Comparison of ENCODE assay signal across 7 cellular contexts in genomic region chr11:122580071-122580470, GRCh38.
DNase-seq lines count a peak whose midpoint lies in the region; ATAC-seq, FAIRE-seq and TF ChIP-seq lines count a peak whose summit lies in the region.
"Not testable (repeated sequence)": the region's sequence is repeated elsewhere in the genome, so short reads cannot be mapped to it uniquely, and the experiment has no call there.

No MANE protein-coding gene starts in this region.

- not testable (repeated sequence) for H3K27me3 ChIP-seq in PC-9 (ENCODE audit: insufficient read depth, low read depth); H1 (replicated peaks in 1 of 4; ENCODE audit: control insufficient read depth in 3 of 4, extremely low read depth in 1 of 4, insufficient read depth in 3 of 4, low read length in 3 of 4); iPS-20b (ENCODE audit: insufficient read depth, low read length)

- not testable (repeated sequence) for TF ChIP-seq POLR2A in H1 (IDR thresholded peaks at IDR 0.05; ENCODE audit: control extremely low read depth in 1 of 2, low read depth in 2 of 2, low read length in 2 of 2)

- peak overlapping the region; percentile 68 for H3K4me3 Mint-ChIP-seq in activated T-helper 17 cell treated with anti-CD3 and anti-CD28 coated beads, Interleukin-2, amount 50 U/mL, for 72 hours
- H3K4me3 Mint-ChIP-seq in osteocyte (ENCODE audit: unreplicated experiment), result peak overlapping the region; percentile 73

- not testable (repeated sequence) for H3K4ac ChIP-seq in H1 (replicated peaks; ENCODE audit: insufficient read length, low read depth, low read length)

- not testable (repeated sequence) for H3K9me2 ChIP-seq in PC-9 (ENCODE audit: insufficient read depth)

- TF ChIP-seq RAD21 in H1 (IDR thresholded peaks at IDR 0.05 in 1 of 2, conservative IDR thresholded peaks at IDR 0.05 in 1 of 2; ENCODE audit: low read depth in 2 of 2, low read length in 2 of 2), result not testable (repeated sequence)

- H2BK20ac ChIP-seq in H1 (ENCODE audit: low read length), result not testable (repeated sequence)

- peak overlapping the region; percentile 37 for H2AFZ ChIP-seq in PC-9
- 0 out of 2 replicates have a peak overlapping the region, but pooled peaks have one; percentile 31 for H2AFZ ChIP-seq in H1 (ENCODE audit: low read length)

- not testable (repeated sequence) for H3K56ac ChIP-seq in H1 (replicated peaks; ENCODE audit: insufficient read length, low read depth, low read length)

- 39% methylated on average over 13 of the region's 13 CpGs; no CpG with 5 or more reads in 1 of the 2 experiments for WGBS in H1 (ENCODE audit: extremely low coverage in 1 of 2, insufficient coverage in 1 of 2, insufficient read length in 1 of 2, insufficient replicate concordance in 2 of 2, low coverage in 1 of 2, low lambda C conversion rate in 2 of 2, missing lambda C conversion rate in 1 of 2), 2 experiments

- H3K18ac ChIP-seq in H1 (ENCODE audit: extremely low read depth, low read length), result not testable (repeated sequence)

- not testable (repeated sequence) for H3K27me3 Mint-ChIP-seq in activated T-helper 17 cell treated with anti-CD3 and anti-CD28 coated beads, Interleukin-2, amount 50 U/mL, for 72 hours; osteocyte (ENCODE audit: unreplicated experiment)

- not testable (repeated sequence) for H3K36me3 Mint-ChIP-seq in activated T-helper 17 cell treated with anti-CD3 and anti-CD28 coated beads, Interleukin-2, amount 50 U/mL, for 72 hours (ENCODE audit: low read depth); osteocyte (ENCODE audit: unreplicated experiment)

- not testable (repeated sequence) for BruUV-seq in PC-9 (replicated peaks; lab: Mats Ljungman, UMichigan)

- not testable (repeated sequence) for H2BK12ac ChIP-seq in H1 (ENCODE audit: low read depth, low read length)

- POLR2A ChIA-PET in PC-9 (lab: Charles Lee; ENCODE audit: unreplicated experiment), result interaction anchor here (0.7 kb wide), 1 partner anchor 475 kb away, joined by 11 read pairs; no protein-coding TSS in a partner anchor
- POLR2A ChIA-PET in H1 (lab: Charles Lee; ENCODE audit: partially characterized antibody), result not testable (repeated sequence)

- H2BK120ac ChIP-seq in H1 (replicated peaks; ENCODE audit: low read depth, low read length), result not testable (repeated sequence)

- not testable (repeated sequence) for TF ChIP-seq EP300 in H1 (IDR thresholded peaks at IDR 0.05; ENCODE audit: borderline replicate concordance in 1 of 2, low read depth in 2 of 2, low read length in 2 of 2)

- not testable (repeated sequence) for H2BK15ac ChIP-seq in H1 (ENCODE audit: low read length)

- not testable (repeated sequence) for TF ChIP-seq CTCF in PC-9 (conservative IDR thresholded peaks at IDR 0.05); H1 (IDR thresholded peaks at IDR 0.05; ENCODE audit: control extremely low read depth in 1 of 3, insufficient read depth in 1 of 3, low read depth in 1 of 3, low read length in 3 of 3); osteocyte (IDR thresholded peaks at IDR 0.05)

- H3F3A ChIP-seq in PC-9 (ENCODE audit: insufficient read depth, low read depth), result peaks cover 18% of the 10 kb centered on the region; the same call in 1 of the 2 replicates

- not testable (repeated sequence) for H2BK5ac ChIP-seq in H1 (ENCODE audit: low read depth, low read length)

- DNase-seq in NCI-H2107 treated with DMSO at 0.1 percent for 48 hours (lab: John Stamatoyannopoulos, UW; ENCODE audit: unreplicated experiment) (peak; percentile 4), PC-9 (peak; percentile 53 to 92), H1 (ENCODE audit: low read depth in 1 of 2, low spot score in 2 of 2) (peak in 1 of 2 experiments; percentile 55)
- not testable (repeated sequence) for DNase-seq in osteocyte (ENCODE audit: extremely low spot score, unreplicated experiment)

- H4K8ac ChIP-seq in H1 (ENCODE audit: extremely low read depth, insufficient read depth, low read length), result not testable (repeated sequence)

- peak overlapping the region; percentile 74 for H3K27ac ChIP-seq in PC-9
- not testable (repeated sequence) for H3K27ac ChIP-seq in H1 (ENCODE audit: low read depth, low read length); iPS-20b (ENCODE audit: low read length)

- not testable (repeated sequence) for H3K79me1 ChIP-seq in H1 (ENCODE audit: low read depth, low read length)

- not testable (repeated sequence) for H3K23ac ChIP-seq in H1 (ENCODE audit: insufficient read length)

- not testable (repeated sequence) for H3K4me1 Mint-ChIP-seq in activated T-helper 17 cell treated with anti-CD3 and anti-CD28 coated beads, Interleukin-2, amount 50 U/mL, for 72 hours; osteocyte (ENCODE audit: unreplicated experiment)

- H3K27ac Mint-ChIP-seq in activated T-helper 17 cell treated with anti-CD3 and anti-CD28 coated beads, Interleukin-2, amount 50 U/mL, for 72 hours; osteocyte (ENCODE audit: unreplicated experiment): not testable (repeated sequence)

- H2AK5ac ChIP-seq in H1 (ENCODE audit: low read depth, low read length), result not testable (repeated sequence)

- H3K36me3 ChIP-seq in ES-I3 (ENCODE audit: insufficient read depth, low read length); PC-9 (ENCODE audit: low read depth); H1 (ENCODE audit: control insufficient read depth in 2 of 4, insufficient read depth in 4 of 4, low read length in 3 of 4); iPS-20b (ENCODE audit: insufficient read depth, low read depth, low read length): not testable (repeated sequence)

- FAIRE-seq in H1 (lab: Jason Lieb, UNC), result not testable (repeated sequence)

- not testable (repeated sequence) for H3K9me3 Mint-ChIP-seq in activated T-helper 17 cell treated with anti-CD3 and anti-CD28 coated beads, Interleukin-2, amount 50 U/mL, for 72 hours
- H3K9me3 Mint-ChIP-seq in osteocyte (ENCODE audit: unreplicated experiment), result peaks cover 10% of the 10 kb centered on the region

- not testable (repeated sequence) for H3K79me2 ChIP-seq in PC-9 (ENCODE audit: low read depth); H1 (ENCODE audit: control insufficient read depth in 1 of 2, insufficient read depth in 2 of 2, low read length in 2 of 2)

- H3K4me1 ChIP-seq in ES-I3 (ENCODE audit: insufficient read depth, low read length); H1 (replicated peaks in 1 of 4; ENCODE audit: control insufficient read depth in 3 of 4, insufficient read depth in 4 of 4, low read length in 3 of 4); iPS-20b (ENCODE audit: insufficient read depth, low read length): not testable (repeated sequence)
- H3K4me1 ChIP-seq in PC-9 (replicated peaks; ENCODE audit: insufficient read depth), result peaks cover 11% of the 10 kb centered on the region

- H3K4me3 ChIP-seq in PC-9 (peak overlapping the region; percentile 59), H1 (ENCODE audit: extremely low read depth in 1 of 4, insufficient read depth in 2 of 4, low read depth in 3 of 4, low read length in 4 of 4) (peak overlapping the region in 3 of 4 experiments; percentile 7 to 52 (median 22); a peak in 4 of 8 replicates), iPS-20b (ENCODE audit: low read length) (peak overlapping the region; percentile 13; the same call in 1 of the 2 replicates)

- H4K91ac ChIP-seq in H1 (replicated peaks; ENCODE audit: insufficient read length, low read length), result not testable (repeated sequence)

- H3K14ac ChIP-seq in H1 (ENCODE audit: insufficient read length), result not testable (repeated sequence)

- CTCF ChIA-PET in PC-9 (lab: Charles Lee) (interaction anchor here (0.7 to 0.9 kb wide), 2 partner anchors 49 to 1386 kb away, joined by 3 to 4 read pairs; no protein-coding TSS in a partner anchor), H1 (lab: Charles Lee; ENCODE audit: partially characterized antibody) (interaction anchor here (0.6 to 2.8 kb wide), 17 partner anchors 9 to 924 kb away, joined by 3 to 13 read pairs (median 6); no protein-coding TSS in a partner anchor)

- not testable (repeated sequence) for H4K20me1 ChIP-seq in PC-9 (ENCODE audit: insufficient read depth); H1 (replicated peaks in 1 of 2; ENCODE audit: control insufficient read depth in 1 of 2, insufficient read depth in 2 of 2, low read length in 2 of 2)

- H3K23me2 ChIP-seq in H1 (ENCODE audit: low read depth, low read length), result not testable (repeated sequence)

- not testable (repeated sequence) for ATAC-seq in activated T-helper 17 cell treated with anti-CD3 and anti-CD28 coated beads, Interleukin-2, amount 50 U/mL, for 72 hours (replicated peaks)

- peak overlapping the region; percentile 36; the same call in 1 of the 2 replicates for H3K9ac ChIP-seq in ES-I3 (ENCODE audit: low read depth, low read length)
- not testable (repeated sequence) for H3K9ac ChIP-seq in H1 (replicated peaks in 1 of 4; ENCODE audit: extremely low read depth in 1 of 4, low read depth in 3 of 4, low read length in 3 of 4); iPS-20b (ENCODE audit: low read depth, low read length)

- H3K4me2 ChIP-seq in PC-9 (peak overlapping the region; percentile 78), H1 (ENCODE audit: insufficient read depth in 1 of 2, low read depth in 2 of 2, low read length in 2 of 2) (peak overlapping the region; percentile 4 to 73; a peak in 3 of 4 replicates)

- intact Hi-C loops in PC-9 (cut with micrococcal nuclease; ENCODE audit: unreplicated experiment), result loop anchor here (1.0 to 2.0 kb wide), 4 partner anchors 53 to 443 kb away; no protein-coding TSS in a partner anchor

- not testable (repeated sequence) for H4K5ac ChIP-seq in H1 (ENCODE audit: insufficient read length, low read depth, low read length)

- not testable (repeated sequence) for H3K9me3 ChIP-seq in ES-I3 (ENCODE audit: control insufficient read depth, insufficient read depth, low read length); PC-9 (ENCODE audit: insufficient read depth, low read depth); iPS-20b (ENCODE audit: insufficient read depth, low read depth, low read length)
- H3K9me3 ChIP-seq in H1 (ENCODE audit: insufficient read depth in 2 of 2, low read depth in 1 of 2, low read length in 1 of 2), result peaks cover 8 to 12% of the 10 kb centered on the region in 2 experiments

TF ChIP-seq in H1, 55 proteins besides CTCF, POLR2A, EP300 and RAD21:
- TF ChIP-seq, protein P1, sequence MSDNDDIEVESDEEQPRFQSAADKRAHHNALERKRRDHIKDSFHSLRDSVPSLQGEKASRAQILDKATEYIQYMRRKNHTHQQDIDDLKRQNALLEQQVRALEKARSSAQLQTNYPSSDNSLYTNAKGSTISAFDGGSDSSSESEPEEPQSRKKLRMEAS (IDR thresholded peaks at IDR 0.05), result peak; percentile 31; the same call in 1 of the 2 replicates
- TF ChIP-seq JUND (IDR thresholded peaks at IDR 0.05; ENCODE audit: low read length), result peak; percentile 70; the same call in 1 of the 2 replicates
TF ChIP-seq in H1: peak in this region for 2; not testable (repeated sequence) for 53.
